In the genomic region with DNA sequence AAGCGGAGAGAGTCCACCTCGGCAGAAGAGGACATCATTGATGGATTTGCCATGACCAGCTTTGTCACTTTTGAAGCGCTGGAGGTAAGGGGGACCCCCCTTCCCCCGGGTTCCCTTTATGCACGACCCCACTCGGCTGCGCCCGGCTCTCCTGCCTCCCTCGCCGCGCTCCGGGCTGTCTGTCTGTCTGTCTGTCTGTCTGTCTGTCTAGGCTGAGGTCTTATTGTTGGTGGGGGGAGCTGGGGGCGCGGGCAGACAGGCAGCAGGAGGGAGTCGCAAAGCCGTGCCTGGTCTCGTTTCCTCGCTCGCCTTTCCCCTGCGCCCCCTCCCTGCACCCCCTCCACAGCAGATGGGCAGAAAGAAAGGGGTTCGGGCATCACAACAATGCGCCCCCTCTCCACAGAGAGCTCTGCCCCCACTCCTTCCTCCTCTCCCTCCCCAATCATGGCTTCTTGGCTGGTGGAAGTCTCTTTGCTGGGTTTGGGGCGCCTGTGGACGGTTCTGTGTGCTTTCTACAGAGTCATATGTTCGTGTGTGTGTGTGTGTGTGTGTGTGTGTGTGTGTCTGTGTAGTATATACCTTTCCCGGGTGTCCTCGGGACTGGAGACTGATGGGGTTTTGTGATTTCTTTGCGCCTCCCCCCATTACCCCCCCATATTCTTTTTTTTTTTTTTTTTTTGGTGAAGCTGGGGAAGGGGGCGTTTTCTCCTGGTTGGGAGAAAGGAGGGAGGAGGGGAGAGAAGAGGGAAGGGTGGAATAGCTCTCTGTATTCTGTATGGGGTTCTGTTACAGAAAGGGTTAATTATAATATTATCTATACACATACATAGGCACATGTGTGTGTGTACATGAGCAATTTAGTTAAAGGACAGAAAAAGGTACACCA, we compare ENCODE assay signal across 8 cellular contexts. TPM values are rescaled to one million over a fixed set of nuclear protein-coding genes. Genes with fewer than 3 reads are reported as not detected.
DNase-seq lines count a peak whose midpoint lies in the region; ATAC-seq, FAIRE-seq and TF ChIP-seq lines count a peak whose summit lies in the region.

No MANE protein-coding gene starts in this region.

- H3K9ac ChIP-seq in H1 (replicated peaks in 1 of 4; ENCODE audit: extremely low read depth in 1 of 4, low read depth in 3 of 4, low read length in 3 of 4) (no peak overlapping the region), neuronal stem cell (ENCODE audit: low read depth, low read length, poor library complexity) (peak overlapping the region; percentile 89)

- H3K23ac ChIP-seq in H1 (ENCODE audit: insufficient read length) (no peak overlapping the region), neuronal stem cell (ENCODE audit: low read depth, low read length, poor library complexity) (peak overlapping the region; percentile 82)

- no peak overlapping the region for H3K27ac ChIP-seq in CD8-positive, alpha-beta T cell (ENCODE audit: low read depth, low read length)
- H3K27ac ChIP-seq in H1 (ENCODE audit: low read depth, low read length) (no peak overlapping the region), neuronal stem cell (replicated peaks; ENCODE audit: low read length) (peak overlapping the region; percentile 24)

- POLR2A ChIA-PET in CD8-positive, alpha-beta T cell (lab: Charles Lee) = interaction anchor here (0.6 kb wide), 1 partner anchor 241 kb away, joined by 4 read pairs; no protein-coding TSS in a partner anchor
- POLR2A ChIA-PET in H1 (lab: Charles Lee; ENCODE audit: partially characterized antibody) = interaction anchor here (0.9 kb wide), 1 partner anchor 20 kb away, joined by 3 read pairs; no protein-coding TSS in a partner anchor

- H2AFZ ChIP-seq in H1 (ENCODE audit: low read length) (no peak overlapping the region; the same call in 1 of the 2 replicates), neuronal stem cell (ENCODE audit: low read length) (peak overlapping the region; percentile 91)

- H3K4me3 Mint-ChIP-seq in CD8-positive, alpha-beta T cell = peak overlapping the region; percentile 72

- H2BK12ac ChIP-seq in H1 (ENCODE audit: low read depth, low read length) (peak overlapping the region; percentile 23; the same call in 1 of the 2 replicates), neuronal stem cell (ENCODE audit: low read length) (peak overlapping the region; percentile 16)

- H3K79me1 ChIP-seq in H1 (ENCODE audit: low read depth, low read length) (peaks cover 2% of the 10 kb centered on the region; the same call in 1 of the 2 replicates), neuronal stem cell (ENCODE audit: low read depth, low read length) (peaks cover 3% of the 10 kb centered on the region)

- no peaks in the 10 kb centered on the region for H3K9me3 Mint-ChIP-seq in CD8-positive, alpha-beta T cell

- no peak for TF ChIP-seq EP300 in H1 (IDR thresholded peaks at IDR 0.05; ENCODE audit: borderline replicate concordance in 1 of 2, low read depth in 2 of 2, low read length in 2 of 2)

- no peak overlapping the region for H3K27ac Mint-ChIP-seq in CD8-positive, alpha-beta T cell

- H4K5ac ChIP-seq in H1 (ENCODE audit: insufficient read length, low read depth, low read length) = no peak overlapping the region

- H2BK15ac ChIP-seq in H1 (ENCODE audit: low read length) (no peak overlapping the region), neuronal stem cell (ENCODE audit: low read length) (peak overlapping the region; percentile 31)

- CTCF ChIA-PET in CD8-positive, alpha-beta T cell (lab: Charles Lee) = no interaction called here
- CTCF ChIA-PET in H1 (lab: Charles Lee; ENCODE audit: partially characterized antibody) = interaction anchor here (0.5 kb wide), 1 partner anchor 1989 kb away, joined by 3 read pairs; no protein-coding TSS in a partner anchor

- ATAC-seq in CD8-positive, alpha-beta T cell = no peak
- ATAC-seq in HG02798 (IDR thresholded peaks at IDR 0.05; ENCODE audit: poor library complexity, unreplicated experiment) (no peak), GM19023 (IDR thresholded peaks at IDR 0.05; ENCODE audit: unreplicated experiment) (no peak)

- intact Hi-C loops in CD8-positive, alpha-beta T cell (cut with DNase I, micrococcal nuclease) = no loop called here

- no peak overlapping the region for H2BK120ac ChIP-seq in H1 (replicated peaks; ENCODE audit: low read depth, low read length)
- H2BK120ac ChIP-seq in neuronal stem cell (ENCODE audit: low read depth, low read length) = peak overlapping the region; percentile 83

- peaks cover 8 to 15% of the 10 kb centered on the region in 2 experiments for H4K20me1 ChIP-seq in H1 (replicated peaks in 1 of 2; ENCODE audit: control insufficient read depth in 1 of 2, insufficient read depth in 2 of 2, low read length in 2 of 2)

- no peaks in the 10 kb centered on the region for H3K36me3 Mint-ChIP-seq in CD8-positive, alpha-beta T cell

- peaks cover 33% of the 10 kb centered on the region for H3K4me1 ChIP-seq in CD8-positive, alpha-beta T cell (ENCODE audit: insufficient read depth, low read length)
- H3K4me1 ChIP-seq in H1 (replicated peaks in 1 of 4; ENCODE audit: control insufficient read depth in 3 of 4, insufficient read depth in 4 of 4, low read length in 3 of 4) = peaks cover 0 to 6% (median 0%) of the 10 kb centered on the region in 4 experiments; a peak in 3 of 7 replicates
- peaks cover 4 to 15% of the 10 kb centered on the region in 2 donors for H3K4me1 ChIP-seq in neuronal stem cell (ENCODE audit: control insufficient read depth in 2 of 2, insufficient read depth in 1 of 2, low read depth in 1 of 2, low read length in 2 of 2)

- H2BK5ac ChIP-seq in H1 (ENCODE audit: low read depth, low read length) = no peak overlapping the region
- peak overlapping the region; percentile 94 for H2BK5ac ChIP-seq in neuronal stem cell (ENCODE audit: low read length)

- no peak for FAIRE-seq in H1 (lab: Jason Lieb, UNC)

- TF ChIP-seq POLR2A in H1 (IDR thresholded peaks at IDR 0.05; ENCODE audit: control extremely low read depth in 1 of 2, low read depth in 2 of 2, low read length in 2 of 2) = no peak

- H3K9me3 ChIP-seq in CD8-positive, alpha-beta T cell (ENCODE audit: low read length) = no peaks in the 10 kb centered on the region
- H3K9me3 ChIP-seq in H1 (ENCODE audit: insufficient read depth in 2 of 2, low read depth in 1 of 2, low read length in 1 of 2) = no peaks in the 10 kb centered on the region
- no peaks in the 10 kb centered on the region for H3K9me3 ChIP-seq in neuronal stem cell (replicated peaks in 1 of 2; ENCODE audit: control insufficient read depth in 2 of 2, insufficient read depth in 1 of 2, low read depth in 1 of 2, low read length in 2 of 2)

- H3K4ac ChIP-seq in H1 (replicated peaks; ENCODE audit: insufficient read length, low read depth, low read length) (no peak overlapping the region), neuronal stem cell (ENCODE audit: low read length) (no peak overlapping the region)

- H3K36me3 ChIP-seq in CD8-positive, alpha-beta T cell (ENCODE audit: insufficient read depth, low read length) = no peaks in the 10 kb centered on the region
- H3K36me3 ChIP-seq in H1 (ENCODE audit: control insufficient read depth in 2 of 4, insufficient read depth in 4 of 4, low read length in 3 of 4) (no peaks in the 10 kb centered on the region; a peak in 1 of 8 replicates), neuronal stem cell (replicated peaks in 1 of 2; ENCODE audit: control insufficient read depth in 2 of 2, insufficient read depth in 2 of 2, low read length in 2 of 2) (no peaks in the 10 kb centered on the region)

- H4K8ac ChIP-seq in H1 (ENCODE audit: extremely low read depth, insufficient read depth, low read length) (no peak overlapping the region), neuronal stem cell (ENCODE audit: low read depth, low read length) (no peak overlapping the region)

- H3K56ac ChIP-seq in H1 (replicated peaks; ENCODE audit: insufficient read length, low read depth, low read length) = no peak overlapping the region

- no peak for TF ChIP-seq CTCF in CD8-positive, alpha-beta T cell (IDR thresholded peaks at IDR 0.05)
- TF ChIP-seq CTCF in H1 (IDR thresholded peaks at IDR 0.05; ENCODE audit: control extremely low read depth in 1 of 3, insufficient read depth in 1 of 3, low read depth in 1 of 3, low read length in 3 of 3) = no peak

- no peak overlapping the region for H2AK5ac ChIP-seq in H1 (ENCODE audit: low read depth, low read length)
- H2AK5ac ChIP-seq in neuronal stem cell (ENCODE audit: low read depth, low read length) = peak overlapping the region; percentile 51

- no peak for DNase-seq in CD8-positive, alpha-beta T cell
- DNase-seq in HuH-7 (ENCODE audit: low spot score) (peak; percentile 32), H1 (ENCODE audit: low read depth in 1 of 2, low spot score in 2 of 2) (no peak), neuronal stem cell (ENCODE audit: low spot score) (peak; percentile 40), NCI-H1048 (lab: John Stamatoyannopoulos, UW) (no peak), SHP77 treated with DMSO at 0.1 percent for 48 hours (lab: John Stamatoyannopoulos, UW) (no peak)

- peaks cover 0 to 7% of the 10 kb centered on the region in 2 experiments; a peak in 1 of 4 replicates for H3K79me2 ChIP-seq in H1 (ENCODE audit: control insufficient read depth in 1 of 2, insufficient read depth in 2 of 2, low read length in 2 of 2)

- H3K27me3 ChIP-seq in CD8-positive, alpha-beta T cell (ENCODE audit: insufficient read depth, low read length) = peaks cover 24% of the 10 kb centered on the region
- H3K27me3 ChIP-seq in H1 (replicated peaks in 1 of 4; ENCODE audit: control insufficient read depth in 3 of 4, extremely low read depth in 1 of 4, insufficient read depth in 3 of 4, low read length in 3 of 4) = peaks cover 54 to 80% (median 71%) of the 10 kb centered on the region in 4 experiments
- H3K27me3 ChIP-seq in neuronal stem cell (ENCODE audit: control insufficient read depth in 3 of 3, insufficient read depth in 3 of 3, low read depth in 1 of 3, low read length in 3 of 3) = peaks cover 0 to 39% (median 3%) of the 10 kb centered on the region in 3 experiments

- H4K91ac ChIP-seq in H1 (replicated peaks; ENCODE audit: insufficient read length, low read length) (no peak overlapping the region), neuronal stem cell (ENCODE audit: low read depth, low read length, poor library complexity) (no peak overlapping the region)

- peaks cover 27% of the 10 kb centered on the region for H3K27me3 Mint-ChIP-seq in CD8-positive, alpha-beta T cell (ENCODE audit: low read depth)

- peaks cover 19% of the 10 kb centered on the region for H3K4me1 Mint-ChIP-seq in CD8-positive, alpha-beta T cell (ENCODE audit: low read depth)

- no peak overlapping the region for H3K14ac ChIP-seq in H1 (ENCODE audit: insufficient read length)
- peak overlapping the region; percentile 95 for H3K14ac ChIP-seq in neuronal stem cell (ENCODE audit: low read length)

- WGBS in H1 (ENCODE audit: extremely low coverage in 1 of 2, insufficient coverage in 1 of 2, insufficient read length in 1 of 2, insufficient replicate concordance in 2 of 2, low coverage in 1 of 2, low lambda C conversion rate in 2 of 2, missing lambda C conversion rate in 1 of 2), 2 experiments = 3% methylated on average over 16 of the region's 29 CpGs; no CpG with 5 or more reads in 1 of the 2 experiments
- no CpG with 5 or more reads among the region's 29 CpGs for WGBS in neuronal stem cell (ENCODE audit: extremely low coverage in 2 of 2, insufficient read length in 2 of 2, insufficient replicate concordance in 1 of 2), 2 donors

- H3K23me2 ChIP-seq in H1 (ENCODE audit: low read depth, low read length) = peaks cover 20% of the 10 kb centered on the region; the same call in 1 of the 2 replicates

- H3K4me3 ChIP-seq in CD8-positive, alpha-beta T cell (ENCODE audit: low read depth, low read length) = no peak overlapping the region
- peak overlapping the region; percentile 47 to 75 (median 61) for H3K4me3 ChIP-seq in H1 (ENCODE audit: extremely low read depth in 1 of 4, insufficient read depth in 2 of 4, low read depth in 3 of 4, low read length in 4 of 4)
- peak overlapping the region; percentile 89 to 95 for H3K4me3 ChIP-seq in neuronal stem cell (ENCODE audit: low read length in 2 of 2)

- H3K18ac ChIP-seq in H1 (ENCODE audit: extremely low read depth, low read length) (no peak overlapping the region; the same call in 1 of the 2 replicates), neuronal stem cell (ENCODE audit: low read length) (peak overlapping the region; percentile 93)

- H2BK20ac ChIP-seq in H1 (ENCODE audit: low read length) = no peak overlapping the region

- H3K4me2 ChIP-seq in H1 (ENCODE audit: insufficient read depth in 1 of 2, low read depth in 2 of 2, low read length in 2 of 2) (peak overlapping the region; percentile 68 to 83), neuronal stem cell (ENCODE audit: insufficient read depth, low read length, poor library complexity, severe bottlenecking) (peak overlapping the region; percentile 79)

- no peak for TF ChIP-seq RAD21 in H1 (IDR thresholded peaks at IDR 0.05 in 1 of 2, conservative IDR thresholded peaks at IDR 0.05 in 1 of 2; ENCODE audit: low read depth in 2 of 2, low read length in 2 of 2)

RNA-seq across cellular contexts. Expression of gene AUTS2, which starts 1.8 kb away (rescaled TPM):
- 10 to 100 TPM; 51.7 to 55.6 TPM for total RNA-seq in CD8-positive, alpha-beta T cell
- total RNA-seq in H1 (2021; fragmentation: NEBNext Ultra II Directional; extraction: Animal tissue kit (Norgen Biotek cat#: 25700)) = 95.3 and 101 TPM in 2 replicates
- 25.9 and 44.3 TPM in 2 replicates for polyA plus RNA-seq in H1 (2011; rRNA removed)
- polyA plus RNA-seq in H1 (2011; cell fraction: cytosol; rRNA removed) = 27.8 TPM
- polyA plus RNA-seq in H1 (2011; cell fraction: nucleus; rRNA removed) = 132 TPM
- 77.3 to 113 TPM (median 88.3 TPM) in 4 replicates for polyA plus RNA-seq in H1 (2012, experiment 1 of 2)
- polyA plus RNA-seq in H1 (2012, experiment 2 of 2) = 20.6 TPM
- 47.8 TPM for polyA plus RNA-seq in H1 (2013, experiment 1 of 2)
- 42.8 TPM for polyA plus RNA-seq in H1 (2013, experiment 2 of 2)
- polyA minus RNA-seq in H1 (2011; rRNA and poly(A)+ RNA removed) = 71.0 and 86.4 TPM in 2 replicates
- polyA minus RNA-seq in H1 (2011; cell fraction: cytosol; rRNA and poly(A)+ RNA removed) = 92.1 TPM
- 279 TPM for polyA minus RNA-seq in H1 (2011; cell fraction: nucleus; rRNA and poly(A)+ RNA removed)
- polyA plus RNA-seq in neuronal stem cell (2013, experiment 1 of 2) = 20.8 TPM
- polyA plus RNA-seq in neuronal stem cell (2013, experiment 2 of 2) = 19.9 TPM

Comparison
In these comparisons a context has a peak if more than half of its experiments do, and no peak if none do; other contexts are left out.
1. DNase-seq: peak in HuH-7 (single experiment) and neuronal stem cell (single experiment); none in CD8-positive, alpha-beta T cell (0 of 7), H1 (0 of 2), NCI-H1048 (single experiment) and SHP77 treated with DMSO at 0.1 percent for 48 hours (single experiment).